Comparison of ENCODE assay signal across 19 cellular contexts in the genomic region with DNA sequence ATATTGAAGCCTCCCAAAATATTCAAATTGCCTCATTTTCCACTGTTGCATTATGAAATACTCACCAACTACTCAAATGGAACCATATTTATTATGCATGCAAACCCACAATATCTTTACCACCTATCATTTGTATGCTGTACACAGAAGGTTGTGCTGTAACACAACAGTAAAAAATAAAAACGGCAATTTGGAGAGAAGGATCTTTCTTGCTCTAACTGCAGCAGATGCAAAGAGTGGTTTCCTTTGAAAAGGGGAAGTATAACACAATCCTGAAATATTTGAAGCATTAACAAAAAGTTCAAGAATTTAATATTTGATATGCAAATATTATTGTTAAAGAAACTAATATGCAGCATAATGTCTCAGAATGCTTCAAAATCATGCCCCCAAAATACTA.
DNase-seq lines count a peak whose midpoint lies in the region; ATAC-seq and TF ChIP-seq lines count a peak whose summit lies in the region.
"Had no signal": no experiment of that assay in that cellular context is flagged by ENCODE, and none has a peak within 500 bp of the region (broad histone marks: within the 10 kb centered on the region; RNA-seq: fewer than 3 reads in every experiment).

No MANE protein-coding gene starts in this region.

- no peaks in the 10 kb centered on the region for H3K27me3 ChIP-seq in BLaER1 treated with 17β-estradiol and CSF1 and Interleukin-3, amounts not matched to agents 10 nM and 100 nM

- H3K36me3 Mint-ChIP-seq in activated T-helper 1 cell treated with anti-CD3 and anti-CD28 coated beads, Interleukin-12 subunit alpha, Interleukin-12 subunit beta, Interleukin-2, Interleukin-4 antibody, amounts not matched to agents 30 ng/mL and 10 ng/mL and 1 ng/mL, durations not matched to agents 14 hours and 24 hours and 36 hours (ENCODE audit: low read depth), result no peaks in the 10 kb centered on the region
- H3K36me3 Mint-ChIP-seq in WTC11, result no peaks in the 10 kb centered on the region
- H3K36me3 Mint-ChIP-seq: CD4-positive, CD25-positive, alpha-beta regulatory T cell; CD8-positive, alpha-beta memory T cell had no signal

- peak overlapping the region; percentile 18 to 87 (median 75); a peak in 19 of 22 replicates for H3K4me2 ChIP-seq in BLaER1 treated with 17β-estradiol and CSF1 and Interleukin-3, amounts not matched to agents 10 nM and 100 nM

- H3K27me3 Mint-ChIP-seq in activated T-helper 1 cell treated with anti-CD3 and anti-CD28 coated beads, Interleukin-12 subunit alpha, Interleukin-12 subunit beta, Interleukin-2, Interleukin-4 antibody, amounts not matched to agents 30 ng/mL and 10 ng/mL and 1 ng/mL, durations not matched to agents 14 hours and 24 hours and 36 hours (ENCODE audit: insufficient read depth), result peaks cover 1% of the 10 kb centered on the region
- no peaks in the 10 kb centered on the region for H3K27me3 Mint-ChIP-seq in WTC11 (ENCODE audit: low read depth)

- no peak overlapping the region for H3K4me3 ChIP-seq in BLaER1 treated with 17β-estradiol and CSF1 and Interleukin-3, amounts not matched to agents 10 nM and 100 nM
- H3K4me3 ChIP-seq: GM23248, HAP-1, K562 had no signal

- H4K20me1 ChIP-seq in BLaER1 treated with 17β-estradiol and CSF1 and Interleukin-3, amounts not matched to agents 10 nM and 100 nM, result no peaks in the 10 kb centered on the region

- peaks cover 28 to 89% (median 56%) of the 10 kb centered on the region in 10 experiments for H3K4me1 ChIP-seq in BLaER1 treated with 17β-estradiol and CSF1 and Interleukin-3, amounts not matched to agents 10 nM and 100 nM
- H3K4me1 ChIP-seq: HAP-1 had no signal

- no peaks in the 10 kb centered on the region for H3K36me3 ChIP-seq in BLaER1 treated with 17β-estradiol and CSF1 and Interleukin-3, amounts not matched to agents 10 nM and 100 nM
- H3K36me3 ChIP-seq: HAP-1 had no signal

- CTCF ChIA-PET in WTC11 (lab: Charles Lee), result no interaction called here

- peaks cover 0 to 11% (median 0%) of the 10 kb centered on the region in 11 experiments; a peak in 7 of 22 replicates for H3K9me3 ChIP-seq in BLaER1 treated with 17β-estradiol and CSF1 and Interleukin-3, amounts not matched to agents 10 nM and 100 nM (replicated peaks in 1 of 11)
- H3K9me3 ChIP-seq: HAP-1 had no signal

- POLR2A ChIA-PET in WTC11 (lab: Charles Lee), result no interaction called here

- no peaks in the 10 kb centered on the region for H3K9me3 Mint-ChIP-seq in activated T-helper 1 cell treated with anti-CD3 and anti-CD28 coated beads, Interleukin-12 subunit alpha, Interleukin-12 subunit beta, Interleukin-2, Interleukin-4 antibody, amounts not matched to agents 30 ng/mL and 10 ng/mL and 1 ng/mL, durations not matched to agents 14 hours and 24 hours and 36 hours
- no peaks in the 10 kb centered on the region for H3K9me3 Mint-ChIP-seq in WTC11

- TF ChIP-seq CTCF in WTC11 (IDR thresholded peaks at IDR 0.05), result no peak

- intact Hi-C loops in activated T-helper 1 cell treated with anti-CD3 and anti-CD28 coated beads, Interleukin-12 subunit alpha, Interleukin-12 subunit beta, Interleukin-2, Interleukin-4 antibody, amounts not matched to agents 30 ng/mL and 10 ng/mL and 1 ng/mL, durations not matched to agents 14 hours and 24 hours and 36 hours (cut with micrococcal nuclease), result no loop called here

- ATAC-seq in HG03432 (IDR thresholded peaks at IDR 0.05; ENCODE audit: unreplicated experiment) (no peak), WTC11 (no peak)
- ATAC-seq: K562 had no signal

- DNase-seq in Kasumi-1 (lab: John Stamatoyannopoulos, UW), result peak; percentile 58 to 67
- peak; percentile 75 for DNase-seq in NCI-H526 treated with DMSO at 0.1 percent for 48 hours (lab: John Stamatoyannopoulos, UW)
- DNase-seq in activated T-helper 1 cell treated with anti-CD3 and anti-CD28 coated beads, Interleukin-12 subunit alpha, Interleukin-12 subunit beta, Interleukin-2, Interleukin-4 antibody, amounts not matched to agents 30 ng/mL and 10 ng/mL and 1 ng/mL, durations not matched to agents 14 hours and 24 hours and 36 hours (ENCODE audit: low spot score), result no peak
- DNase-seq in stimulated activated CD4-positive, alpha-beta T cell treated with anti-CD3 and anti-CD28 coated beads, Interleukin-1b, Interleukin-23, amount 100 ng/mL, for 48 hours, result no peak
- DNase-seq in WTC11 (ENCODE audit: low spot score), result no peak
- DNase-seq: ACHN; C1 segment of cervical spinal cord; CD4-positive, CD25-positive, alpha-beta regulatory T cell; CD8-positive, alpha-beta memory T cell; COR-L47; DMS 273 treated with DMSO at 0.1 percent for 48 hours; DMS53; DND-41; GM23248; IMR-90 had no signal

- H3K4me3 Mint-ChIP-seq in activated T-helper 1 cell treated with anti-CD3 and anti-CD28 coated beads, Interleukin-12 subunit alpha, Interleukin-12 subunit beta, Interleukin-2, Interleukin-4 antibody, amounts not matched to agents 30 ng/mL and 10 ng/mL and 1 ng/mL, durations not matched to agents 14 hours and 24 hours and 36 hours, result no peak overlapping the region
- no peak overlapping the region for H3K4me3 Mint-ChIP-seq in WTC11
- H3K4me3 Mint-ChIP-seq: CD4-positive, CD25-positive, alpha-beta regulatory T cell; CD8-positive, alpha-beta memory T cell had no signal

- peak overlapping the region in 6 of 11 experiments; percentile 65 to 68 (median 66); a peak in 7 of 22 replicates for H3K27ac ChIP-seq in BLaER1 treated with 17β-estradiol and CSF1 and Interleukin-3, amounts not matched to agents 10 nM and 100 nM
- H3K27ac ChIP-seq: GM23248 had no signal

- no peak overlapping the region for H3K27ac Mint-ChIP-seq in activated T-helper 1 cell treated with anti-CD3 and anti-CD28 coated beads, Interleukin-12 subunit alpha, Interleukin-12 subunit beta, Interleukin-2, Interleukin-4 antibody, amounts not matched to agents 30 ng/mL and 10 ng/mL and 1 ng/mL, durations not matched to agents 14 hours and 24 hours and 36 hours
- H3K27ac Mint-ChIP-seq in WTC11, result no peak overlapping the region
- H3K27ac Mint-ChIP-seq: CD4-positive, CD25-positive, alpha-beta regulatory T cell; CD8-positive, alpha-beta memory T cell had no signal

- H3K9ac ChIP-seq in BLaER1 treated with 17β-estradiol and CSF1 and Interleukin-3, amounts not matched to agents 10 nM and 100 nM, result no peak overlapping the region
- H3K9ac ChIP-seq: GM23248 had no signal

- no peaks in the 10 kb centered on the region for H3K4me1 Mint-ChIP-seq in activated T-helper 1 cell treated with anti-CD3 and anti-CD28 coated beads, Interleukin-12 subunit alpha, Interleukin-12 subunit beta, Interleukin-2, Interleukin-4 antibody, amounts not matched to agents 30 ng/mL and 10 ng/mL and 1 ng/mL, durations not matched to agents 14 hours and 24 hours and 36 hours (ENCODE audit: low read depth)
- H3K4me1 Mint-ChIP-seq in WTC11, result no peaks in the 10 kb centered on the region
- H3K4me1 Mint-ChIP-seq: CD8-positive, alpha-beta memory T cell had no signal

TF ChIP-seq in WTC11, 78 proteins besides CTCF, POLR2A, EP300 and RAD21:
- no peak for TF ChIP-seq ZNF219 (CRISPR knock-in tag; IDR thresholded peaks at IDR 0.05; ENCODE audit: borderline replicate concordance)
- no peak for TF ChIP-seq ZNF121 (CRISPR knock-in tag; IDR thresholded peaks at IDR 0.05)
- TF ChIP-seq FOXJ3 (CRISPR knock-in tag; IDR thresholded peaks at IDR 0.05; ENCODE audit: borderline replicate concordance), result no peak
- TF ChIP-seq TEAD4 (CRISPR knock-in tag; IDR thresholded peaks at IDR 0.05), result no peak
- TF ChIP-seq, protein P1, sequence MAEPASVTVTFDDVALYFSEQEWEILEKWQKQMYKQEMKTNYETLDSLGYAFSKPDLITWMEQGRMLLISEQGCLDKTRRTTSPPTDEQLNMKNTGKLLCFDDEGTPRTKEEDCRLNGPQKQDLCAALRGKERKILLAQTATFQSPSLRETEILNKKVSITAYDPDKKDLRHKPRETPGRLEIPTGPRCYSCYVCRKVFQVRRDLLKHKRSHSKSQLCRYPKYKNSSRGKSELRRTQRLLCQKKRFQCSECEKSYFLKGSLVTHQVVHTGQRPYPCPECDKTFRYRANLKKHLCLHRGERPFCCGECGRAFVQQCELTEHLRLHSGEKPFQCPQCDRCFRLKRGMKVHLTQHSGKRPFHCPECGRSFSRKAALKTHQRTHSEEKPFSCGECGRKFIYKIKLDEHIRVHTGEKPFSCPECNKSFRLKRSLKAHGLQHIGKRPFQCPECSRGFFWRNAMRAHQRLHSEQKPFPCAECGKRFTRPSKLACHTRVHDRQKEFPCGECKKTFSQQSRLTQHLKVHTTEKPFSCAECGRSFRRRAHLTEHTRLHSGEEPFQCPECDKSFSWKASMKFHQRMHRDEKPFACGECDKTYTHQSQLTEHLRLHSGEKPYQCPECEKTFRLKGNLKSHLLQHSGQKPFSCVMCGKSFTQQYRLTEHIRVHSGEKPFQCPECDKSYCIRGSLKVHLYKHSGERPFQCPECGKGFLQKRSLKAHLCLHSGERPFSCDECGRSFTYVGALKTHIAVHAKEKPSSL (CRISPR knock-in tag; conservative IDR thresholded peaks at IDR 0.05), result no peak
- TF ChIP-seq NR3C1 (CRISPR knock-in tag; conservative IDR thresholded peaks at IDR 0.05; ENCODE audit: low read depth), result no peak
- no peak for TF ChIP-seq ZNF396 (CRISPR knock-in tag; IDR thresholded peaks at IDR 0.05; ENCODE audit: borderline replicate concordance)
- TF ChIP-seq, protein P2, sequence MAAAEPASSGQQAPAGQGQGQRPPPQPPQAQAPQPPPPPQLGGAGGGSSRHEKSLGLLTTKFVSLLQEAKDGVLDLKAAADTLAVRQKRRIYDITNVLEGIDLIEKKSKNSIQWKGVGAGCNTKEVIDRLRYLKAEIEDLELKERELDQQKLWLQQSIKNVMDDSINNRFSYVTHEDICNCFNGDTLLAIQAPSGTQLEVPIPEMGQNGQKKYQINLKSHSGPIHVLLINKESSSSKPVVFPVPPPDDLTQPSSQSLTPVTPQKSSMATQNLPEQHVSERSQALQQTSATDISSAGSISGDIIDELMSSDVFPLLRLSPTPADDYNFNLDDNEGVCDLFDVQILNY (CRISPR knock-in tag; IDR thresholded peaks at IDR 0.05), result no peak
- TF ChIP-seq, protein P3, sequence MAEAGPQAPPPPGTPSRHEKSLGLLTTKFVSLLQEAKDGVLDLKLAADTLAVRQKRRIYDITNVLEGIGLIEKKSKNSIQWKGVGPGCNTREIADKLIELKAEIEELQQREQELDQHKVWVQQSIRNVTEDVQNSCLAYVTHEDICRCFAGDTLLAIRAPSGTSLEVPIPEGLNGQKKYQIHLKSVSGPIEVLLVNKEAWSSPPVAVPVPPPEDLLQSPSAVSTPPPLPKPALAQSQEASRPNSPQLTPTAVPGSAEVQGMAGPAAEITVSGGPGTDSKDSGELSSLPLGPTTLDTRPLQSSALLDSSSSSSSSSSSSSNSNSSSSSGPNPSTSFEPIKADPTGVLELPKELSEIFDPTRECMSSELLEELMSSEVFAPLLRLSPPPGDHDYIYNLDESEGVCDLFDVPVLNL (CRISPR knock-in tag; IDR thresholded peaks at IDR 0.05; ENCODE audit: borderline replicate concordance, low read depth), result no peak
- no peak for TF ChIP-seq EMX1 (CRISPR knock-in tag; IDR thresholded peaks at IDR 0.05)
- TF ChIP-seq ELF4 (CRISPR knock-in tag; IDR thresholded peaks at IDR 0.05; ENCODE audit: low read depth), result no peak

Comparison
In these comparisons a context has a peak if more than half of its experiments do, and no peak if none do; other contexts are left out.
1. DNase-seq: peak in Kasumi-1 (2 of 2) and NCI-H526 treated with DMSO at 0.1 percent for 48 hours (single experiment); none in activated T-helper 1 cell treated with anti-CD3 and anti-CD28 coated beads, Interleukin-12 subunit alpha, Interleukin-12 subunit beta, Interleukin-2, Interleukin-4 antibody, amounts not matched to agents 30 ng/mL and 10 ng/mL and 1 ng/mL, durations not matched to agents 14 hours and 24 hours and 36 hours (single experiment), stimulated activated CD4-positive, alpha-beta T cell treated with anti-CD3 and anti-CD28 coated beads, Interleukin-1b, Interleukin-23, amount 100 ng/mL, for 48 hours (single experiment) and WTC11 (single experiment).